11 cellular contexts compared by ENCODE assay signal in genomic region chr7:29270979-29271658, GRCh38.
DNase-seq lines count a peak whose midpoint lies in the region; ATAC-seq, FAIRE-seq and TF ChIP-seq lines count a peak whose summit lies in the region.
"Had no signal": no experiment of that assay in that cellular context is flagged by ENCODE, and none has a peak within 500 bp of the region (broad histone marks: within the 10 kb centered on the region; RNA-seq: fewer than 3 reads in every experiment).

No MANE protein-coding gene starts in this region.

- no peak for TF ChIP-seq CTCF in MCF 10A (IDR thresholded peaks at IDR 0.05; ENCODE audit: unreplicated experiment)
- no peak for TF ChIP-seq CTCF in mammary epithelial cell (conservative IDR thresholded peaks at IDR 0.05 in 1 of 2, IDR thresholded peaks at IDR 0.05 in 1 of 2; ENCODE audit: extremely low read depth in 1 of 2, insufficient read depth in 1 of 2, low read depth in 1 of 2, low read length in 2 of 2)
- no peak for TF ChIP-seq CTCF in SU-DHL-6 (IDR thresholded peaks at IDR 0.05; ENCODE audit: insufficient read depth, low read length, poor library complexity, severe bottlenecking)
- no peak for TF ChIP-seq CTCF in MM.1S (IDR thresholded peaks at IDR 0.05; ENCODE audit: low read length)

- H3K9me3 ChIP-seq in mammary epithelial cell (replicated peaks; ENCODE audit: insufficient read depth, low read length) (no peaks in the 10 kb centered on the region), SU-DHL-6 (ENCODE audit: insufficient read depth, low read length) (no peaks in the 10 kb centered on the region), MM.1S (replicated peaks; ENCODE audit: insufficient read depth, low read length) (no peaks in the 10 kb centered on the region)
- H3K9me3 ChIP-seq: ascending aorta had no signal

- no peak overlapping the region for H3K9ac ChIP-seq in mammary epithelial cell (ENCODE audit: insufficient read depth, low read length)
- H3K9ac ChIP-seq in SU-DHL-6 (ENCODE audit: low read length): peak overlapping the region; percentile 11
- no peak overlapping the region for H3K9ac ChIP-seq in MM.1S (ENCODE audit: low read length)
- H3K9ac ChIP-seq: neural progenitor cell had no signal

- H3K4me1 ChIP-seq in mammary epithelial cell (ENCODE audit: insufficient read depth, low read length) (no peaks in the 10 kb centered on the region), MM.1S (ENCODE audit: low read length) (no peaks in the 10 kb centered on the region)
- H3K4me1 ChIP-seq: ascending aorta, neural progenitor cell had no signal

- no peak overlapping the region for H3K27ac ChIP-seq in mammary epithelial cell (ENCODE audit: insufficient read depth, low read depth, low read length)
- no peak overlapping the region for H3K27ac ChIP-seq in SU-DHL-6 (ENCODE audit: low read depth, low read length)
- no peak overlapping the region for H3K27ac ChIP-seq in MM.1S (ENCODE audit: low read length)
- H3K27ac ChIP-seq: ascending aorta, neural progenitor cell had no signal

- H3K27me3 ChIP-seq in mammary epithelial cell (ENCODE audit: insufficient read depth, low read length): peaks cover 2% of the 10 kb centered on the region
- no peaks in the 10 kb centered on the region for H3K27me3 ChIP-seq in SU-DHL-6 (ENCODE audit: low read length)
- no peaks in the 10 kb centered on the region for H3K27me3 ChIP-seq in MM.1S (replicated peaks; ENCODE audit: insufficient read depth, low read length)
- H3K27me3 ChIP-seq: ascending aorta, neural progenitor cell had no signal

- no peak for FAIRE-seq in HTR-8/SVneo (lab: Jason Lieb, UNC)

- H3K36me3 Mint-ChIP-seq in MCF 10A (ENCODE audit: insufficient read depth, unreplicated experiment) (no peaks in the 10 kb centered on the region), immature natural killer cell (peaks cover 3 to 12% (median 4%) of the 10 kb centered on the region in 3 donors)
- H3K36me3 Mint-ChIP-seq: neural progenitor cell had no signal

- in situ Hi-C loops in mammary epithelial cell (cut with MboI; ENCODE audit: low sequenced_read_pairs in 2 of 2): no loop called here

- H3K27me3 Mint-ChIP-seq in MCF 10A (ENCODE audit: insufficient read depth, unreplicated experiment) (no peaks in the 10 kb centered on the region), immature natural killer cell (ENCODE audit: low read depth in 3 of 3) (peaks cover 0 to 6% (median 0%) of the 10 kb centered on the region in 3 donors)

- CTCF ChIA-PET in MCF 10A (lab: Yijun Ruan, JAX) (interaction anchor here (0.8 kb wide), 1 partner anchor 39 kb away, joined by 3 read pairs; no protein-coding TSS in a partner anchor), mammary epithelial cell (lab: Charles Lee; ENCODE audit: low non-redundant PET) (no interaction called here)

- BruUV-seq in MCF 10A (replicated peaks; lab: Mats Ljungman, UMichigan) (no TSS peak), mammary epithelial cell (replicated peaks; lab: Mats Ljungman, UMichigan) (no TSS peak)

- intact Hi-C loops in MCF 10A (cut with micrococcal nuclease): no loop called here
- intact Hi-C loops in mammary epithelial cell (cut with micrococcal nuclease): no loop called here

- ATAC-seq in GM18858 (IDR thresholded peaks at IDR 0.05; ENCODE audit: unreplicated experiment): no peak
- ATAC-seq: Right ventricle myocardium inferior had no signal

- H3F3A ChIP-seq in SU-DHL-6 (ENCODE audit: insufficient read depth): 0 out of 2 replicates have a peak, but pooled peaks cover 3% of the 10 kb centered on the region
- no peaks in the 10 kb centered on the region for H3F3A ChIP-seq in MM.1S (ENCODE audit: insufficient read depth, low read length)

- H3K4me1 Mint-ChIP-seq in MCF 10A (ENCODE audit: insufficient read depth, unreplicated experiment) (peaks cover 13% of the 10 kb centered on the region), immature natural killer cell (peaks cover 42 to 57% of the 10 kb centered on the region in 2 donors)

- DNase-seq in MCF 10A (ENCODE audit: unreplicated experiment) (no peak), mammary epithelial cell (no peak), immature natural killer cell (peak in 1 of 3 donors; percentile 10), HTR-8/SVneo (ENCODE audit: insufficient read length, low spot score) (no peak), MM.1S (no peak)
- DNase-seq in stimulated activated CD4-positive, alpha-beta T cell treated with anti-CD3 and anti-CD28 coated beads, Interleukin-2, amount 100 ng/mL, for 24 hours: no peak

- H3K9me3 Mint-ChIP-seq in MCF 10A (ENCODE audit: unreplicated experiment) (no peaks in the 10 kb centered on the region), immature natural killer cell (no peaks in the 10 kb centered on the region)
- H3K9me3 Mint-ChIP-seq: neural progenitor cell had no signal

- no peak overlapping the region for H2AFZ ChIP-seq in mammary epithelial cell (ENCODE audit: low read depth, low read length)
- peak overlapping the region; percentile 4 for H2AFZ ChIP-seq in SU-DHL-6 (ENCODE audit: low read depth, low read length, severe bottlenecking)
- H2AFZ ChIP-seq in MM.1S (ENCODE audit: low read length): no peak overlapping the region
- H2AFZ ChIP-seq: neural progenitor cell had no signal

- H4K20me1 ChIP-seq in mammary epithelial cell (ENCODE audit: insufficient read depth, low read length) (no peaks in the 10 kb centered on the region), SU-DHL-6 (ENCODE audit: low read depth, low read length) (no peaks in the 10 kb centered on the region), MM.1S (ENCODE audit: insufficient read depth, low read length) (no peaks in the 10 kb centered on the region)

- H3K4me3 Mint-ChIP-seq in MCF 10A (ENCODE audit: unreplicated experiment): no peak overlapping the region
- H3K4me3 Mint-ChIP-seq in immature natural killer cell: peak overlapping the region; percentile 7 to 59 (median 27)
- H3K4me3 Mint-ChIP-seq: neural progenitor cell had no signal

- dilution Hi-C loops in mammary epithelial cell (cut with HindIII; ENCODE audit: low sequenced_read_pairs): no loop called here

- H3K79me2 ChIP-seq in mammary epithelial cell (ENCODE audit: insufficient read depth, low read length) (no peaks in the 10 kb centered on the region), SU-DHL-6 (ENCODE audit: insufficient read depth, low read length) (no peaks in the 10 kb centered on the region), MM.1S (ENCODE audit: low read length) (no peaks in the 10 kb centered on the region)

- H3K4me3 ChIP-seq in mammary epithelial cell (replicated peaks in 1 of 3; ENCODE audit: insufficient read depth in 1 of 3, low read depth in 2 of 3, low read length in 3 of 3): no peak overlapping the region
- no peak overlapping the region for H3K4me3 ChIP-seq in SU-DHL-6 (ENCODE audit: insufficient read depth, low read length, poor library complexity, severe bottlenecking)
- no peak overlapping the region for H3K4me3 ChIP-seq in MM.1S (ENCODE audit: low read length)
- H3K4me3 ChIP-seq: ascending aorta, neural progenitor cell had no signal

- no peaks in the 10 kb centered on the region for H3K36me3 ChIP-seq in mammary epithelial cell (ENCODE audit: insufficient read depth, low read length)
- no peaks in the 10 kb centered on the region for H3K36me3 ChIP-seq in SU-DHL-6 (ENCODE audit: low read length)
- no peaks in the 10 kb centered on the region for H3K36me3 ChIP-seq in MM.1S (replicated peaks; ENCODE audit: insufficient read depth, low read length)
- H3K36me3 ChIP-seq: ascending aorta, neural progenitor cell had no signal

- POLR2A ChIA-PET in MCF 10A (lab: Yijun Ruan, JAX): no interaction called here

- H3K9me2 ChIP-seq in SU-DHL-6 (replicated peaks; ENCODE audit: insufficient read depth, low read length) (no peaks in the 10 kb centered on the region), MM.1S (replicated peaks; ENCODE audit: insufficient read depth, low read length) (no peaks in the 10 kb centered on the region)

- H3K4me2 ChIP-seq in mammary epithelial cell (ENCODE audit: insufficient read depth, low read depth, low read length) (no peak overlapping the region), SU-DHL-6 (ENCODE audit: low read depth, low read length, poor library complexity, severe bottlenecking) (peak overlapping the region; percentile 27), MM.1S (ENCODE audit: low read depth, low read length) (no peak overlapping the region)
- H3K4me2 ChIP-seq: neural progenitor cell had no signal

- H3K27ac Mint-ChIP-seq in MCF 10A (ENCODE audit: low read depth, unreplicated experiment) (peak overlapping the region; percentile 52), immature natural killer cell (peak overlapping the region in 1 of 6 donors; percentile 18)
- H3K27ac Mint-ChIP-seq: neural progenitor cell had no signal

- 59% methylated on average over 7 of the region's 7 CpGs for WGBS in mammary epithelial cell (ENCODE audit: low coverage, missing lambda C conversion rate)
